ENCODE assay signal across 2 cellular contexts in the genomic region with DNA sequence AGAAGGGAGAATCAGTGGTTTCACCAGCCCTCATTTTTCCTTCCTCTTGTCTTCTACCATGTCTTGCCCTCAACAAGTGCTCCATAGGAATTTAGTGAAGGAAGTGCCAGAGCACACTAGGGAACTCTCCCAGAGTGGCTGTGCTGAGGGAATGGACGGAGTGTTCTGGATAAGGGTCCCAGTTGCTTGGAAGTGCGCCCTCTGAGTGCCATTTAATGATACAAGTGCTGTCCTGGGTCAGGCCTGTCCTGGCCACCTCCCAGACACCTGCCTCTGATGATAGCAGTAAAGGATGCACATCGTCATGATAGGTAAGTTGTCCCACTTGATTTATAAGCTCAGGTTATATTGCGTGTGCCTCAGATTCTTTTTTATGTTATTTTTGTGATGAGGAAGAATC.
TF ChIP-seq lines count a peak whose summit lies in the region.

No MANE protein-coding gene starts in this region.

TF ChIP-seq in SK-N-SH, 30 proteins besides CTCF, POLR2A, EP300 and RAD21 (continued from another document):
- TF ChIP-seq USF2 (IDR thresholded peaks at IDR 0.05; ENCODE audit: borderline replicate concordance, low read depth, low read length) (no peak), TAF1 (IDR thresholded peaks at IDR 0.05; ENCODE audit: borderline replicate concordance, low read depth, low read length) (no peak)

TF ChIP-seq in SK-N-SH treated with all-trans-retinoic acid at 6 μM for 48 hours, 23 proteins besides CTCF, POLR2A, EP300 and RAD21 (continued from another document):
- TF ChIP-seq, protein P1, sequence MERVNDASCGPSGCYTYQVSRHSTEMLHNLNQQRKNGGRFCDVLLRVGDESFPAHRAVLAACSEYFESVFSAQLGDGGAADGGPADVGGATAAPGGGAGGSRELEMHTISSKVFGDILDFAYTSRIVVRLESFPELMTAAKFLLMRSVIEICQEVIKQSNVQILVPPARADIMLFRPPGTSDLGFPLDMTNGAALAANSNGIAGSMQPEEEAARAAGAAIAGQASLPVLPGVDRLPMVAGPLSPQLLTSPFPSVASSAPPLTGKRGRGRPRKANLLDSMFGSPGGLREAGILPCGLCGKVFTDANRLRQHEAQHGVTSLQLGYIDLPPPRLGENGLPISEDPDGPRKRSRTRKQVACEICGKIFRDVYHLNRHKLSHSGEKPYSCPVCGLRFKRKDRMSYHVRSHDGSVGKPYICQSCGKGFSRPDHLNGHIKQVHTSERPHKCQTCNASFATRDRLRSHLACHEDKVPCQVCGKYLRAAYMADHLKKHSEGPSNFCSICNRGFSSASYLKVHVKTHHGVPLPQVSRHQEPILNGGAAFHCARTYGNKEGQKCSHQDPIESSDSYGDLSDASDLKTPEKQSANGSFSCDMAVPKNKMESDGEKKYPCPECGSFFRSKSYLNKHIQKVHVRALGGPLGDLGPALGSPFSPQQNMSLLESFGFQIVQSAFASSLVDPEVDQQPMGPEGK (CRISPR knock-in tag; IDR thresholded peaks at IDR 0.05; ENCODE audit: borderline replicate concordance), result no peak
- no peak for TF ChIP-seq GLIS3 (CRISPR knock-in tag; IDR thresholded peaks at IDR 0.05)
